ENCODE assay signal across 1 cellular context in the genomic region with DNA sequence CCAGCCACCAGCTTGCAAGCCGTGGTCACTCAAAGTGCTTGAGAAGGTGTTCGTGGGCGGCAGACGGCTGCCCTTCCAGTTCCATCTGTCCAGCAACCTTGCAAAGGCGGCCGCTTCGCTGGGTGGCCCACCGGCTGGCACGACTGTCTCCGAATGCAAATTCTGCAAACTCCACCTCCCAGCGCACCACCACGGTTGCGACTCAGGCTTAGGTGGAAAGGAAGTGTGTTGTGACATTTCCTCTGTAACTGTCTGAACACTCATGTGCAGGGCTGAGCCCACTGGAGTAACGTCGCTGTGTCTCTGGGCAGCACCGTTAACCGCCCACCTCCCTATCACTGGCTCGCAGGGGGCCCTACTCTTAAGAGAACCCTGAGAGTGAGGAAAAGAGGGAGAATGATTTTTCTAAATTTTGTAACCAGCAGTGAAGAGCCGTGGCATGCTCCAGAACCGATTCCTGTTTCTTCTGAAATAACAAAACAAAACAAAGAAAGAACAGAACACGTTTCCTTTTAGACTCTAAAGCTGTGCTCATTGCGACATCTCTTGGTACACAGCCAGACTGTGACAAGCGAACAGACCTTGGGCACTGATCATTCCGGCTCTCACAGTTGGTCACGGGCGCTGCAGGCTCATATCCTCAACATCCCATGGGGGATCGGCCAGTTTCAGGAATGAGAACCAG.
TF ChIP-seq lines count a peak whose summit lies in the region.

A gene with protein sequence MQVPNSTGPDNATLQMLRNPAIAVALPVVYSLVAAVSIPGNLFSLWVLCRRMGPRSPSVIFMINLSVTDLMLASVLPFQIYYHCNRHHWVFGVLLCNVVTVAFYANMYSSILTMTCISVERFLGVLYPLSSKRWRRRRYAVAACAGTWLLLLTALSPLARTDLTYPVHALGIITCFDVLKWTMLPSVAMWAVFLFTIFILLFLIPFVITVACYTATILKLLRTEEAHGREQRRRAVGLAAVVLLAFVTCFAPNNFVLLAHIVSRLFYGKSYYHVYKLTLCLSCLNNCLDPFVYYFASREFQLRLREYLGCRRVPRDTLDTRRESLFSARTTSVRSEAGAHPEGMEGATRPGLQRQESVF (minus strand): TSS at position 155 of the 685 bp plus-strand sequence. CDS start 70,627 bp downstream, outside the sequence.

TF ChIP-seq in HepG2, 621 proteins besides CTCF, POLR2A, EP300 and RAD21 (continued from another document and continues in another):
- TF ChIP-seq, protein P1, sequence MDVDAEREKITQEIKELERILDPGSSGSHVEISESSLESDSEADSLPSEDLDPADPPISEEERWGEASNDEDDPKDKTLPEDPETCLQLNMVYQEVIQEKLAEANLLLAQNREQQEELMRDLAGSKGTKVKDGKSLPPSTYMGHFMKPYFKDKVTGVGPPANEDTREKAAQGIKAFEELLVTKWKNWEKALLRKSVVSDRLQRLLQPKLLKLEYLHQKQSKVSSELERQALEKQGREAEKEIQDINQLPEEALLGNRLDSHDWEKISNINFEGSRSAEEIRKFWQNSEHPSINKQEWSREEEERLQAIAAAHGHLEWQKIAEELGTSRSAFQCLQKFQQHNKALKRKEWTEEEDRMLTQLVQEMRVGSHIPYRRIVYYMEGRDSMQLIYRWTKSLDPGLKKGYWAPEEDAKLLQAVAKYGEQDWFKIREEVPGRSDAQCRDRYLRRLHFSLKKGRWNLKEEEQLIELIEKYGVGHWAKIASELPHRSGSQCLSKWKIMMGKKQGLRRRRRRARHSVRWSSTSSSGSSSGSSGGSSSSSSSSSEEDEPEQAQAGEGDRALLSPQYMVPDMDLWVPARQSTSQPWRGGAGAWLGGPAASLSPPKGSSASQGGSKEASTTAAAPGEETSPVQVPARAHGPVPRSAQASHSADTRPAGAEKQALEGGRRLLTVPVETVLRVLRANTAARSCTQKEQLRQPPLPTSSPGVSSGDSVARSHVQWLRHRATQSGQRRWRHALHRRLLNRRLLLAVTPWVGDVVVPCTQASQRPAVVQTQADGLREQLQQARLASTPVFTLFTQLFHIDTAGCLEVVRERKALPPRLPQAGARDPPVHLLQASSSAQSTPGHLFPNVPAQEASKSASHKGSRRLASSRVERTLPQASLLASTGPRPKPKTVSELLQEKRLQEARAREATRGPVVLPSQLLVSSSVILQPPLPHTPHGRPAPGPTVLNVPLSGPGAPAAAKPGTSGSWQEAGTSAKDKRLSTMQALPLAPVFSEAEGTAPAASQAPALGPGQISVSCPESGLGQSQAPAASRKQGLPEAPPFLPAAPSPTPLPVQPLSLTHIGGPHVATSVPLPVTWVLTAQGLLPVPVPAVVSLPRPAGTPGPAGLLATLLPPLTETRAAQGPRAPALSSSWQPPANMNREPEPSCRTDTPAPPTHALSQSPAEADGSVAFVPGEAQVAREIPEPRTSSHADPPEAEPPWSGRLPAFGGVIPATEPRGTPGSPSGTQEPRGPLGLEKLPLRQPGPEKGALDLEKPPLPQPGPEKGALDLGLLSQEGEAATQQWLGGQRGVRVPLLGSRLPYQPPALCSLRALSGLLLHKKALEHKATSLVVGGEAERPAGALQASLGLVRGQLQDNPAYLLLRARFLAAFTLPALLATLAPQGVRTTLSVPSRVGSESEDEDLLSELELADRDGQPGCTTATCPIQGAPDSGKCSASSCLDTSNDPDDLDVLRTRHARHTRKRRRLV (CRISPR knock-in tag; IDR thresholded peaks at IDR 0.05) = 0 out of 2 replicates have a peak, but pooled peaks have one; percentile 48
- TF ChIP-seq SPEN (CRISPR knock-in tag; IDR thresholded peaks at IDR 0.05; ENCODE audit: low read depth) (0 out of 2 replicates have a peak, but pooled peaks have one; percentile 22), TCF12 (IDR thresholded peaks at IDR 0.05) (no peak), TCF12 (CRISPR knock-in tag; IDR thresholded peaks at IDR 0.05) (0 out of 2 replicates have a peak, but pooled peaks have one; percentile 34), ZNF354B (CRISPR knock-in tag; IDR thresholded peaks at IDR 0.05) (no peak), ZNF816 (CRISPR knock-in tag; IDR thresholded peaks at IDR 0.05; ENCODE audit: borderline replicate concordance) (no peak), GTF3A (CRISPR knock-in tag; conservative IDR thresholded peaks at IDR 0.05) (no peak), ZC3H13 (CRISPR knock-in tag; IDR thresholded peaks at IDR 0.05) (peak; percentile 59; the same call in 1 of the 2 replicates), ZFY (CRISPR knock-in tag; IDR thresholded peaks at IDR 0.05) (peak; percentile 32; the same call in 1 of the 2 replicates), ELF3 (CRISPR knock-in tag; IDR thresholded peaks at IDR 0.05) (peak; percentile 53), KDM5A (IDR thresholded peaks at IDR 0.05; ENCODE audit: borderline replicate concordance, low read length) (no peak), HES4 (CRISPR knock-in tag; IDR thresholded peaks at IDR 0.05; ENCODE audit: borderline replicate concordance) (0 out of 2 replicates have a peak, but pooled peaks have one; percentile 17), ZNF709 (CRISPR knock-in tag; IDR thresholded peaks at IDR 0.05) (peak; percentile 20; the same call in 1 of the 2 replicates)
- TF ChIP-seq, protein P2, sequence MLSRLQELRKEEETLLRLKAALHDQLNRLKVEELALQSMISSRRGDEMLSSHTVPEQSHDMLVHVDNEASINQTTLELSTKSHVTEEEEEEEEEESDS (CRISPR knock-in tag; IDR thresholded peaks at IDR 0.05; ENCODE audit: borderline replicate concordance) = no peak
- TF ChIP-seq, protein P3, sequence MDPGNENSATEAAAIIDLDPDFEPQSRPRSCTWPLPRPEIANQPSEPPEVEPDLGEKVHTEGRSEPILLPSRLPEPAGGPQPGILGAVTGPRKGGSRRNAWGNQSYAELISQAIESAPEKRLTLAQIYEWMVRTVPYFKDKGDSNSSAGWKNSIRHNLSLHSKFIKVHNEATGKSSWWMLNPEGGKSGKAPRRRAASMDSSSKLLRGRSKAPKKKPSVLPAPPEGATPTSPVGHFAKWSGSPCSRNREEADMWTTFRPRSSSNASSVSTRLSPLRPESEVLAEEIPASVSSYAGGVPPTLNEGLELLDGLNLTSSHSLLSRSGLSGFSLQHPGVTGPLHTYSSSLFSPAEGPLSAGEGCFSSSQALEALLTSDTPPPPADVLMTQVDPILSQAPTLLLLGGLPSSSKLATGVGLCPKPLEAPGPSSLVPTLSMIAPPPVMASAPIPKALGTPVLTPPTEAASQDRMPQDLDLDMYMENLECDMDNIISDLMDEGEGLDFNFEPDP (CRISPR knock-in tag; conservative IDR thresholded peaks at IDR 0.05) = no peak
- TF ChIP-seq, protein P4, sequence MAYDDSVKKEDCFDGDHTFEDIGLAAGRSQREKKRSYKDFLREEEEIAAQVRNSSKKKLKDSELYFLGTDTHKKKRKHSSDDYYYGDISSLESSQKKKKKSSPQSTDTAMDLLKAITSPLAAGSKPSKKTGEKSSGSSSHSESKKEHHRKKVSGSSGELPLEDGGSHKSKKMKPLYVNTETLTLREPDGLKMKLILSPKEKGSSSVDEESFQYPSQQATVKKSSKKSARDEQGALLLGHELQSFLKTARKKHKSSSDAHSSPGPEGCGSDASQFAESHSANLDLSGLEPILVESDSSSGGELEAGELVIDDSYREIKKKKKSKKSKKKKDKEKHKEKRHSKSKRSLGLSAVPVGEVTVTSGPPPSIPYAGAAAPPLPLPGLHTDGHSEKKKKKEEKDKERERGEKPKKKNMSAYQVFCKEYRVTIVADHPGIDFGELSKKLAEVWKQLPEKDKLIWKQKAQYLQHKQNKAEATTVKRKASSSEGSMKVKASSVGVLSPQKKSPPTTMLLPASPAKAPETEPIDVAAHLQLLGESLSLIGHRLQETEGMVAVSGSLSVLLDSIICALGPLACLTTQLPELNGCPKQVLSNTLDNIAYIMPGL (CRISPR knock-in tag; IDR thresholded peaks at IDR 0.05; ENCODE audit: borderline replicate concordance in 1 of 2, low read depth in 1 of 2) = peak in 1 of 2 experiments; percentile 44; a peak in 1 of 4 replicates
- TF ChIP-seq, protein P5, sequence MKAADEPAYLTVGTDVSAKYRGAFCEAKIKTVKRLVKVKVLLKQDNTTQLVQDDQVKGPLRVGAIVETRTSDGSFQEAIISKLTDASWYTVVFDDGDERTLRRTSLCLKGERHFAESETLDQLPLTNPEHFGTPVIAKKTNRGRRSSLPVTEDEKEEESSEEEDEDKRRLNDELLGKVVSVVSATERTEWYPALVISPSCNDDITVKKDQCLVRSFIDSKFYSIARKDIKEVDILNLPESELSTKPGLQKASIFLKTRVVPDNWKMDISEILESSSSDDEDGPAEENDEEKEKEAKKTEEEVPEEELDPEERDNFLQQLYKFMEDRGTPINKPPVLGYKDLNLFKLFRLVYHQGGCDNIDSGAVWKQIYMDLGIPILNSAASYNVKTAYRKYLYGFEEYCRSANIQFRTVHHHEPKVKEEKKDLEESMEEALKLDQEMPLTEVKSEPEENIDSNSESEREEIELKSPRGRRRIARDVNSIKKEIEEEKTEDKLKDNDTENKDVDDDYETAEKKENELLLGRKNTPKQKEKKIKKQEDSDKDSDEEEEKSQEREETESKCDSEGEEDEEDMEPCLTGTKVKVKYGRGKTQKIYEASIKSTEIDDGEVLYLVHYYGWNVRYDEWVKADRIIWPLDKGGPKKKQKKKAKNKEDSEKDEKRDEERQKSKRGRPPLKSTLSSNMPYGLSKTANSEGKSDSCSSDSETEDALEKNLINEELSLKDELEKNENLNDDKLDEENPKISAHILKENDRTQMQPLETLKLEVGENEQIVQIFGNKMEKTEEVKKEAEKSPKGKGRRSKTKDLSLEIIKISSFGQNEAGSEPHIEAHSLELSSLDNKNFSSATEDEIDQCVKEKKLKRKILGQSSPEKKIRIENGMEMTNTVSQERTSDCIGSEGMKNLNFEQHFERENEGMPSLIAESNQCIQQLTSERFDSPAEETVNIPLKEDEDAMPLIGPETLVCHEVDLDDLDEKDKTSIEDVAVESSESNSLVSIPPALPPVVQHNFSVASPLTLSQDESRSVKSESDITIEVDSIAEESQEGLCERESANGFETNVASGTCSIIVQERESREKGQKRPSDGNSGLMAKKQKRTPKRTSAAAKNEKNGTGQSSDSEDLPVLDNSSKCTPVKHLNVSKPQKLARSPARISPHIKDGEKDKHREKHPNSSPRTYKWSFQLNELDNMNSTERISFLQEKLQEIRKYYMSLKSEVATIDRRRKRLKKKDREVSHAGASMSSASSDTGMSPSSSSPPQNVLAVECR (CRISPR knock-in tag; IDR thresholded peaks at IDR 0.05; ENCODE audit: borderline replicate concordance) = peak; percentile 26; the same call in 1 of the 2 replicates
- TF ChIP-seq, protein P6, sequence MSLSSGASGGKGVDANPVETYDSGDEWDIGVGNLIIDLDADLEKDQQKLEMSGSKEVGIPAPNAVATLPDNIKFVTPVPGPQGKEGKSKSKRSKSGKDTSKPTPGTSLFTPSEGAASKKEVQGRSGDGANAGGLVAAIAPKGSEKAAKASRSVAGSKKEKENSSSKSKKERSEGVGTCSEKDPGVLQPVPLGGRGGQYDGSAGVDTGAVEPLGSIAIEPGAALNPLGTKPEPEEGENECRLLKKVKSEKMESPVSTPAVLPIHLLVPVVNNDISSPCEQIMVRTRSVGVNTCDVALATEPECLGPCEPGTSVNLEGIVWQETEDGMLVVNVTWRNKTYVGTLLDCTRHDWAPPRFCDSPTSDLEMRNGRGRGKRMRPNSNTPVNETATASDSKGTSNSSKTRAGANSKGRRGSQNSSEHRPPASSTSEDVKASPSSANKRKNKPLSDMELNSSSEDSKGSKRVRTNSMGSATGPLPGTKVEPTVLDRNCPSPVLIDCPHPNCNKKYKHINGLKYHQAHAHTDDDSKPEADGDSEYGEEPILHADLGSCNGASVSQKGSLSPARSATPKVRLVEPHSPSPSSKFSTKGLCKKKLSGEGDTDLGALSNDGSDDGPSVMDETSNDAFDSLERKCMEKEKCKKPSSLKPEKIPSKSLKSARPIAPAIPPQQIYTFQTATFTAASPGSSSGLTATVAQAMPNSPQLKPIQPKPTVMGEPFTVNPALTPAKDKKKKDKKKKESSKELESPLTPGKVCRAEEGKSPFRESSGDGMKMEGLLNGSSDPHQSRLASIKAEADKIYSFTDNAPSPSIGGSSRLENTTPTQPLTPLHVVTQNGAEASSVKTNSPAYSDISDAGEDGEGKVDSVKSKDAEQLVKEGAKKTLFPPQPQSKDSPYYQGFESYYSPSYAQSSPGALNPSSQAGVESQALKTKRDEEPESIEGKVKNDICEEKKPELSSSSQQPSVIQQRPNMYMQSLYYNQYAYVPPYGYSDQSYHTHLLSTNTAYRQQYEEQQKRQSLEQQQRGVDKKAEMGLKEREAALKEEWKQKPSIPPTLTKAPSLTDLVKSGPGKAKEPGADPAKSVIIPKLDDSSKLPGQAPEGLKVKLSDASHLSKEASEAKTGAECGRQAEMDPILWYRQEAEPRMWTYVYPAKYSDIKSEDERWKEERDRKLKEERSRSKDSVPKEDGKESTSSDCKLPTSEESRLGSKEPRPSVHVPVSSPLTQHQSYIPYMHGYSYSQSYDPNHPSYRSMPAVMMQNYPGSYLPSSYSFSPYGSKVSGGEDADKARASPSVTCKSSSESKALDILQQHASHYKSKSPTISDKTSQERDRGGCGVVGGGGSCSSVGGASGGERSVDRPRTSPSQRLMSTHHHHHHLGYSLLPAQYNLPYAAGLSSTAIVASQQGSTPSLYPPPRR (CRISPR knock-in tag; IDR thresholded peaks at IDR 0.05; ENCODE audit: borderline replicate concordance) = 0 out of 2 replicates have a peak, but pooled peaks have one; percentile 12
- TF ChIP-seq, protein P7, sequence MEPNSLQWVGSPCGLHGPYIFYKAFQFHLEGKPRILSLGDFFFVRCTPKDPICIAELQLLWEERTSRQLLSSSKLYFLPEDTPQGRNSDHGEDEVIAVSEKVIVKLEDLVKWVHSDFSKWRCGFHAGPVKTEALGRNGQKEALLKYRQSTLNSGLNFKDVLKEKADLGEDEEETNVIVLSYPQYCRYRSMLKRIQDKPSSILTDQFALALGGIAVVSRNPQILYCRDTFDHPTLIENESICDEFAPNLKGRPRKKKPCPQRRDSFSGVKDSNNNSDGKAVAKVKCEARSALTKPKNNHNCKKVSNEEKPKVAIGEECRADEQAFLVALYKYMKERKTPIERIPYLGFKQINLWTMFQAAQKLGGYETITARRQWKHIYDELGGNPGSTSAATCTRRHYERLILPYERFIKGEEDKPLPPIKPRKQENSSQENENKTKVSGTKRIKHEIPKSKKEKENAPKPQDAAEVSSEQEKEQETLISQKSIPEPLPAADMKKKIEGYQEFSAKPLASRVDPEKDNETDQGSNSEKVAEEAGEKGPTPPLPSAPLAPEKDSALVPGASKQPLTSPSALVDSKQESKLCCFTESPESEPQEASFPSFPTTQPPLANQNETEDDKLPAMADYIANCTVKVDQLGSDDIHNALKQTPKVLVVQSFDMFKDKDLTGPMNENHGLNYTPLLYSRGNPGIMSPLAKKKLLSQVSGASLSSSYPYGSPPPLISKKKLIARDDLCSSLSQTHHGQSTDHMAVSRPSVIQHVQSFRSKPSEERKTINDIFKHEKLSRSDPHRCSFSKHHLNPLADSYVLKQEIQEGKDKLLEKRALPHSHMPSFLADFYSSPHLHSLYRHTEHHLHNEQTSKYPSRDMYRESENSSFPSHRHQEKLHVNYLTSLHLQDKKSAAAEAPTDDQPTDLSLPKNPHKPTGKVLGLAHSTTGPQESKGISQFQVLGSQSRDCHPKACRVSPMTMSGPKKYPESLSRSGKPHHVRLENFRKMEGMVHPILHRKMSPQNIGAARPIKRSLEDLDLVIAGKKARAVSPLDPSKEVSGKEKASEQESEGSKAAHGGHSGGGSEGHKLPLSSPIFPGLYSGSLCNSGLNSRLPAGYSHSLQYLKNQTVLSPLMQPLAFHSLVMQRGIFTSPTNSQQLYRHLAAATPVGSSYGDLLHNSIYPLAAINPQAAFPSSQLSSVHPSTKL (CRISPR knock-in tag; IDR thresholded peaks at IDR 0.05) = peak; percentile 43; the same call in 1 of the 2 replicates
